Comparison of ENCODE assay signal across 10 cellular contexts in the genomic region with DNA sequence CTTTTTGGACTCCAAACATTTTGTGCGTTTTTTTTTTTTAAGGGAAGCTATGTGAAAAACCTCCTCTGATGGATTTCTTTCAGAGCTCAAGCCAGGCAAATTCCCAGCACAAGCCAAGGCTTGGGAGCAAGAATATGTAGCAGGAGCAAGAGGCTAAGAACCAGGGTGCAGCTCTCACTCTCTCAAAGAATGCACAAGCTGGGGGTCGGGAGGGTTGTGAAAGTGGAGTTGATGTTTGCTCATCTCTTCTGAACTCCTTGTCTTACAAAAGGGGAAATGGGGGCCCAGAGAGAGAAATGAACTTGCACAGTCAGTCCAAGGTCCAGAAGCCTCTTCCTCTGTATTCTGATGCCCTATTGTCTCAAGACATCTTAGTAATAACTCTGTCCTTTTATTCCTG. TPM values are rescaled to one million over a fixed set of nuclear protein-coding genes. Genes with fewer than 3 reads are reported as not detected.
DNase-seq lines count a peak whose midpoint lies in the region; ATAC-seq and TF ChIP-seq lines count a peak whose summit lies in the region.
"Had no signal": no experiment of that assay in that cellular context is flagged by ENCODE, and none has a peak within 500 bp of the region (broad histone marks: within the 10 kb centered on the region; RNA-seq: fewer than 3 reads in every experiment).

No MANE protein-coding gene starts in this region.

- H4K20me1 ChIP-seq in hepatocyte (ENCODE audit: insufficient read depth, poor library complexity, severe bottlenecking) (no peaks in the 10 kb centered on the region), GM23338 (replicated peaks; ENCODE audit: insufficient read depth) (no peaks in the 10 kb centered on the region)

- no peaks in the 10 kb centered on the region for H3K9me2 ChIP-seq in hepatocyte (replicated peaks; ENCODE audit: insufficient read depth)
- H3K9me2 ChIP-seq in GM23338 (ENCODE audit: insufficient read depth) = no peaks in the 10 kb centered on the region

- TF ChIP-seq EP300 in upper lobe of left lung (IDR thresholded peaks at IDR 0.05) = no peak

- H3K27me3 Mint-ChIP-seq in activated naive CD4-positive, alpha-beta T cell treated with anti-CD3 and anti-CD28 coated beads, Interleukin-2, amount 50 U/mL, for 24 hours = no peaks in the 10 kb centered on the region
- H3K27me3 Mint-ChIP-seq in T-helper 17 cell = no peaks in the 10 kb centered on the region
- peaks cover 3% of the 10 kb centered on the region for H3K27me3 Mint-ChIP-seq in GM23338 (ENCODE audit: insufficient read depth, low read depth, poor library complexity)

- no peaks in the 10 kb centered on the region for H3K79me2 ChIP-seq in hepatocyte
- H3K79me2 ChIP-seq in GM23338 (replicated peaks; ENCODE audit: insufficient read depth) = no peaks in the 10 kb centered on the region

- TF ChIP-seq CTCF in hepatocyte (IDR thresholded peaks at IDR 0.05; ENCODE audit: poor library complexity) (no peak), upper lobe of left lung (IDR thresholded peaks at IDR 0.05) (no peak), GM23338 (conservative IDR thresholded peaks at IDR 0.05; ENCODE audit: low read depth in 2 of 2) (no peak)

- peaks cover 45% of the 10 kb centered on the region for H3K4me1 ChIP-seq in hepatocyte (ENCODE audit: insufficient read depth)
- H3K4me1 ChIP-seq in upper lobe of left lung = peaks cover 65 to 76% (median 72%) of the 10 kb centered on the region in 4 donors
- peaks cover 5% of the 10 kb centered on the region; the same call in 1 of the 2 replicates for H3K4me1 ChIP-seq in GM23338 (ENCODE audit: insufficient read depth)

- H3K36me3 ChIP-seq in hepatocyte (replicated peaks; ENCODE audit: insufficient read depth, low read depth) = no peaks in the 10 kb centered on the region
- H3K36me3 ChIP-seq in upper lobe of left lung = no peaks in the 10 kb centered on the region
- no peaks in the 10 kb centered on the region for H3K36me3 ChIP-seq in GM23338 (ENCODE audit: insufficient read depth)

- H2AFZ ChIP-seq in hepatocyte = no peak overlapping the region
- no peak overlapping the region; the same call in 1 of the 2 replicates for H2AFZ ChIP-seq in GM23338

- H3K4me1 Mint-ChIP-seq in activated naive CD4-positive, alpha-beta T cell treated with anti-CD3 and anti-CD28 coated beads, Interleukin-2, amount 50 U/mL, for 24 hours = peaks cover 79% of the 10 kb centered on the region
- H3K4me1 Mint-ChIP-seq in T-helper 17 cell (peaks cover 51% of the 10 kb centered on the region), GM23338 (peaks cover 2% of the 10 kb centered on the region; the same call in 1 of the 3 replicates)

- WGBS in hepatocyte (ENCODE audit: low lambda C conversion rate, missing lambda C conversion rate) = 77% methylated on average over 2 of the region's 2 CpGs
- WGBS in upper lobe of left lung, 2 donors = 28 to 37% methylated on average over 2 of the region's 2 CpGs

- H3K9me3 Mint-ChIP-seq in activated naive CD4-positive, alpha-beta T cell treated with anti-CD3 and anti-CD28 coated beads, Interleukin-2, amount 50 U/mL, for 24 hours = no peaks in the 10 kb centered on the region
- H3K9me3 Mint-ChIP-seq in GM23338 = no peaks in the 10 kb centered on the region

- H3K9me3 ChIP-seq in T-helper 17 cell (ENCODE audit: control insufficient read depth, low read length, poor library complexity, severe bottlenecking) = no peaks in the 10 kb centered on the region
- no peaks in the 10 kb centered on the region for H3K9me3 ChIP-seq in hepatocyte (ENCODE audit: low read depth)
- H3K9me3 ChIP-seq in upper lobe of left lung = no peaks in the 10 kb centered on the region

- peak overlapping the region; percentile 23 for H3K4me2 ChIP-seq in hepatocyte
- no peak overlapping the region for H3K4me2 ChIP-seq in GM23338

- no peak overlapping the region for H3K4me3 Mint-ChIP-seq in activated naive CD4-positive, alpha-beta T cell treated with anti-CD3 and anti-CD28 coated beads, Interleukin-2, amount 50 U/mL, for 24 hours
- H3K4me3 Mint-ChIP-seq in T-helper 17 cell (no peak overlapping the region), GM23338 (no peak overlapping the region)

- ATAC-seq in T-helper 17 cell (no peak), upper lobe of left lung (ENCODE audit: low FRiP score in 2 of 2) (no peak), GM23338 (no peak), GM19324 (IDR thresholded peaks at IDR 0.05; ENCODE audit: low FRiP score, unreplicated experiment) (no peak)

- DNase-seq in activated naive CD4-positive, alpha-beta T cell treated with anti-CD3 and anti-CD28 coated beads, Interleukin-2, amount 50 U/mL, for 16 hours = no peak
- no peak for DNase-seq in T-helper 17 cell
- DNase-seq in hepatocyte (ENCODE audit: low spot score) = no peak
- no peak for DNase-seq in upper lobe of left lung
- DNase-seq in putamen (ENCODE audit: low spot score) = no peak
- no peak for DNase-seq in GM23338 (ENCODE audit: low spot score)
- DNase-seq: NCI-H1092 treated with DMSO at 0.1 percent for 48 hours had no signal

- H3K4me3 ChIP-seq in hepatocyte (no peak overlapping the region), upper lobe of left lung (no peak overlapping the region), GM23338 (no peak overlapping the region)
- H3K4me3 ChIP-seq: SK-N-MC had no signal

- peak overlapping the region; percentile 88 for H3K27ac ChIP-seq in hepatocyte
- peak overlapping the region; percentile 65 to 82 (median 77) for H3K27ac ChIP-seq in upper lobe of left lung
- H3K27ac ChIP-seq in GM23338 (ENCODE audit: low read depth) = no peak overlapping the region
- H3K27ac ChIP-seq: SK-N-MC had no signal

- H3K27me3 ChIP-seq in hepatocyte = no peaks in the 10 kb centered on the region
- H3K27me3 ChIP-seq in upper lobe of left lung = no peaks in the 10 kb centered on the region
- H3K27me3 ChIP-seq in GM23338 (ENCODE audit: insufficient read depth) = no peaks in the 10 kb centered on the region

- peaks cover 1% of the 10 kb centered on the region for H3K36me3 Mint-ChIP-seq in activated naive CD4-positive, alpha-beta T cell treated with anti-CD3 and anti-CD28 coated beads, Interleukin-2, amount 50 U/mL, for 24 hours
- H3K36me3 Mint-ChIP-seq in T-helper 17 cell (ENCODE audit: low read depth) (no peaks in the 10 kb centered on the region), GM23338 (ENCODE audit: low read depth) (no peaks in the 10 kb centered on the region)

- peaks cover 5% of the 10 kb centered on the region; the same call in 1 of the 2 replicates for H3F3A ChIP-seq in GM23338 (replicated peaks; ENCODE audit: low read depth)

- peak overlapping the region; percentile 98 for H3K27ac Mint-ChIP-seq in activated naive CD4-positive, alpha-beta T cell treated with anti-CD3 and anti-CD28 coated beads, Interleukin-2, amount 50 U/mL, for 24 hours
- H3K27ac Mint-ChIP-seq in T-helper 17 cell (peak overlapping the region; percentile 100), GM23338 (no peak overlapping the region)

- no peak for TF ChIP-seq POLR2A in upper lobe of left lung (IDR thresholded peaks at IDR 0.05)

TF ChIP-seq in GM23338, 12 proteins besides CTCF, POLR2A, EP300 and RAD21:
- TF ChIP-seq EZH2 (IDR thresholded peaks at IDR 0.05; ENCODE audit: low read depth, unreplicated experiment) (no peak), ZNF114 (CRISPR knock-in tag; IDR thresholded peaks at IDR 0.05) (no peak), JUNB (IDR thresholded peaks at IDR 0.05; ENCODE audit: unreplicated experiment) (no peak)
TF ChIP-seq in GM23338: peak in this region for 0.

RNA-seq across cellular contexts. Expression of a gene that starts 7.7 kb away (rescaled TPM):
- total RNA-seq in T-helper 17 cell (100 to 1,000 TPM; 103 to 118 TPM), hepatocyte (4.0 and 5.4 TPM in 2 replicates), upper lobe of left lung (10 to 100 TPM in 2 of 6 donors, 1 to 10 TPM in 4; 2.9 to 29.3 (median 6.6) TPM)
- polyA plus RNA-seq in hepatocyte (2.2 and 3.3 TPM in 2 replicates), GM23338 (2016; fragmentation: Nextera tagmentation; extraction: Ambion mirVana) (0.39 and 0.63 TPM in 2 replicates)
- 1.0 and 1.4 TPM in 2 replicates for total RNA-seq in GM23338 (2014; rRNA removed; shearing (Covaris generic))

RNA-seq across cellular contexts. Expression of a gene that starts 57.3 kb away (rescaled TPM):
- total RNA-seq in T-helper 17 cell (10 to 100 TPM; 69.9 to 96.9 TPM), hepatocyte (33.7 and 34.8 TPM in 2 replicates), upper lobe of left lung (10 to 100 TPM in 5 of 6 donors, 1 to 10 TPM in 1; 8.0 to 42.4 (median 19.2) TPM)
- polyA plus RNA-seq in hepatocyte (25.4 and 30.9 TPM in 2 replicates), GM23338 (2016; fragmentation: Nextera tagmentation; extraction: Ambion mirVana) (13.1 and 16.8 TPM in 2 replicates)
- 31.0 and 33.7 TPM in 2 replicates for total RNA-seq in GM23338 (2014; rRNA removed; shearing (Covaris generic))
